Comparison of ENCODE assay signal across 8 cellular contexts in the genomic region with DNA sequence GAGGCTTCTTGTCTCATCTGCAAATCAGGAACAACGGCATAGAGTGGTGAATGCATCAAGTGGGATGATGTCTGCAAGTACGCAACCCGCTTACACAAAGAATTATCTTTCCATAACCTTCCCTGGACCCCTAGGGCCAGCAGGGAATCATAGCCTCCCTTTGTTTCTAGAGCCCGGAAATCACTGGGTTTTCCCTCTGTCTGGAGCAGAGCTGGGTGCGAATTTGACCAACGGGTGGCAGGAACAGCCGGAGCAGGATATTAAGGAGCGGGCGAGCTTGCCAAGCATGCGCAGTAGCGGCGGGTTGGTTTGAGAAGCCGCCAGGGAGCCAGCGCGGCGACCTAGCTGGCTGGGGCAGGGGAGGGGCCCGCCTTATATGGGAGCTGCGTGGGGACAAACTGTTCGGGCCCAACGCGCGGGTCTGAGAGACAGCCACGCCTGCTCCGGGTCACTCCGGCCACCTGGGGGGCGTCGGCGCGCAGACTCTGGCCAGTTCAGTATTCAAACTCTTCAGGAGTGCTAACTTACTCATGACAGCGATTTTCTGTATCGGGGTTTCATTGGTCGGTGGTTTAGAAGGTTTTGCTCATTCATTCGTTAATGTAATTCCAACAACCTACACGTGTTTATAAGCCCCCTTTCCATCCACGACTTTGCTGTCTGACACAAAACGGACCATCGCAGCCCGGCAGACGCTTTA. TPM values are rescaled to one million over a fixed set of nuclear protein-coding genes. Genes with fewer than 3 reads are reported as not detected.
DNase-seq lines count a peak whose midpoint lies in the region; ATAC-seq lines count a peak whose summit lies in the region.

No MANE protein-coding gene starts in this region.

- no peaks in the 10 kb centered on the region for H3K27me3 ChIP-seq in ACC112 (ENCODE audit: insufficient read depth, low read length)
- H3K27me3 ChIP-seq in endocrine pancreas (ENCODE audit: control insufficient read depth, insufficient read depth, low read length), result no peaks in the 10 kb centered on the region
- no peaks in the 10 kb centered on the region for H3K27me3 ChIP-seq in mesendoderm (ENCODE audit: insufficient read depth, low read length, poor library complexity)

- peak; percentile 88 for DNase-seq in NCI-H82 (lab: John Stamatoyannopoulos, UW)
- peak; percentile 52 to 72 (median 52) for DNase-seq in activated CD8-positive, alpha-beta memory T cell treated with anti-CD3 and anti-CD28 coated beads for 48 hours (ENCODE audit: low read depth in 2 of 3, low spot score in 2 of 3)
- DNase-seq in mesendoderm, result peak; percentile 95
- DNase-seq in stimulated activated CD4-positive, alpha-beta T cell treated with anti-CD3 and anti-CD28 coated beads, TNF-alpha, amount 100 ng/mL, for 48 hours (ENCODE audit: low read depth in 3 of 3), result peak; percentile 50 to 80 (median 74)

- peak overlapping the region; percentile 79 for H3K4me3 ChIP-seq in ACC112 (ENCODE audit: low read depth, low read length)
- H3K4me3 ChIP-seq in endocrine pancreas (ENCODE audit: control insufficient read depth, insufficient read depth, low read length), result peak overlapping the region; percentile 84
- H3K4me3 ChIP-seq in mesendoderm (ENCODE audit: low read length), result peak overlapping the region; percentile 24

- H2AFZ ChIP-seq in ACC112 (ENCODE audit: low read length, unreplicated experiment), result peak overlapping the region; percentile 97

- no peak overlapping the region for H3K4ac ChIP-seq in mesendoderm (ENCODE audit: low read depth, low read length)

- H2BK120ac ChIP-seq in mesendoderm (ENCODE audit: low read depth, low read length), result no peak overlapping the region

- H3K79me2 ChIP-seq in ACC112 (ENCODE audit: control insufficient read depth, insufficient read depth, low read length, unreplicated experiment), result peaks cover 13% of the 10 kb centered on the region
- H3K79me2 ChIP-seq in mesendoderm (ENCODE audit: control insufficient read depth, insufficient read depth, low read length), result peaks cover 3% of the 10 kb centered on the region

- peak overlapping the region; percentile 44 for H3K18ac ChIP-seq in mesendoderm (ENCODE audit: low read length)

- ATAC-seq in GM18868 (IDR thresholded peaks at IDR 0.05; ENCODE audit: unreplicated experiment), result peak; percentile 76
- ATAC-seq in HG03097 (IDR thresholded peaks at IDR 0.05; ENCODE audit: low FRiP score, unreplicated experiment), result peak; percentile 73

- H4K5ac ChIP-seq in mesendoderm (ENCODE audit: low read length), result no peak overlapping the region

- H3K4me2 ChIP-seq in mesendoderm (ENCODE audit: low read length), result peak overlapping the region; percentile 58

- WGBS in mesendoderm (ENCODE audit: extremely low coverage, insufficient coverage, low lambda C conversion rate), result no CpG with 5 or more reads among the region's 39 CpGs

- peaks cover 6% of the 10 kb centered on the region for H3K79me1 ChIP-seq in mesendoderm (ENCODE audit: low read length)

- peak overlapping the region; percentile 77 for H3K56ac ChIP-seq in mesendoderm (ENCODE audit: low read length)

- no peak overlapping the region for H2BK5ac ChIP-seq in mesendoderm (ENCODE audit: low read length)

- H3K23ac ChIP-seq in mesendoderm (ENCODE audit: low read length), result no peak overlapping the region

- no peak overlapping the region for H4K8ac ChIP-seq in mesendoderm (ENCODE audit: low read depth, low read length)

- H3K9ac ChIP-seq in endocrine pancreas (ENCODE audit: control insufficient read depth, insufficient read depth, low read length), result peak overlapping the region; percentile 65
- peak overlapping the region; percentile 52 for H3K9ac ChIP-seq in mesendoderm (ENCODE audit: low read length)

- H3K4me1 ChIP-seq in ACC112 (ENCODE audit: control insufficient read depth, insufficient read depth, low read length, unreplicated experiment) (peaks cover 21% of the 10 kb centered on the region), endocrine pancreas (ENCODE audit: control insufficient read depth, insufficient read depth, low read length) (no peaks in the 10 kb centered on the region), mesendoderm (ENCODE audit: control insufficient read depth, low read depth, low read length) (no peaks in the 10 kb centered on the region)

- peak overlapping the region; percentile 9; the same call in 1 of the 2 replicates for H3K27ac ChIP-seq in ACC112 (ENCODE audit: low read depth, low read length)
- no peak overlapping the region for H3K27ac ChIP-seq in mesendoderm (ENCODE audit: low read depth, low read length)

- no peak overlapping the region for H2AK5ac ChIP-seq in mesendoderm (ENCODE audit: low read length)

- no peak overlapping the region for H2BK15ac ChIP-seq in mesendoderm (replicated peaks; ENCODE audit: low read depth)

- H3K36me3 ChIP-seq in ACC112 (ENCODE audit: insufficient read depth, low read length), result no peaks in the 10 kb centered on the region
- H3K36me3 ChIP-seq in endocrine pancreas (ENCODE audit: control insufficient read depth, insufficient read depth, low read length), result no peaks in the 10 kb centered on the region
- no peaks in the 10 kb centered on the region for H3K36me3 ChIP-seq in mesendoderm (ENCODE audit: control insufficient read depth, insufficient read depth, low read length)

- H3K9me3 ChIP-seq in endocrine pancreas (ENCODE audit: control insufficient read depth, low read length), result no peaks in the 10 kb centered on the region

RNA-seq across cellular contexts. Expression of gene KIF16B, which starts 1.6 kb away (rescaled TPM):
- polyA plus RNA-seq in mesendoderm (2013, experiment 1 of 2), result 5.0 TPM
- polyA plus RNA-seq in mesendoderm (2013, experiment 2 of 2), result 5.5 TPM

Comparison
In these comparisons a context has a peak if more than half of its experiments do, and no peak if none do; other contexts are left out.
1. H3K4me3 ChIP-seq: peak in every context shown above with its lines; median percentile 84 in endocrine pancreas; 79 in ACC112; 24 in mesendoderm.